In genomic region chr1:75724472-75725022, GRCh38 we compare ENCODE assay signal across 1 cellular context.
A peak's percentile ranks its signal among the peaks of the same experiment; 100 is the strongest.
TF ChIP-seq lines count a peak whose summit lies in the region.

Gene ACADM, plus strand, starts transcription at chr1:75724709. Its CDS starts 79 bp downstream, at chr1:75724788.

TF ChIP-seq in IMR-90, 13 proteins besides CTCF, POLR2A, EP300 and RAD21:
- TF ChIP-seq CHD1 (IDR thresholded peaks at IDR 0.05; ENCODE audit: low read depth, low read length) (no peak), NFE2L2 (IDR thresholded peaks at IDR 0.05; ENCODE audit: low read depth, low read length) (no peak), MXI1 (IDR thresholded peaks at IDR 0.05; ENCODE audit: borderline replicate concordance, low read depth, low read length) (0 out of 2 replicates have a peak, but pooled peaks have one; percentile 11), BHLHE40 (IDR thresholded peaks at IDR 0.05; ENCODE audit: low read depth, low read length) (no peak), FOS (IDR thresholded peaks at IDR 0.05; ENCODE audit: low read depth, low read length) (no peak), MAZ (IDR thresholded peaks at IDR 0.05; ENCODE audit: borderline replicate concordance, low read depth, low read length) (peak; percentile 66; the same call in 1 of the 2 replicates), USF2 (IDR thresholded peaks at IDR 0.05; ENCODE audit: low read depth, low read length) (no peak), RCOR1 (IDR thresholded peaks at IDR 0.05; ENCODE audit: insufficient replicate concordance, low read length) (no peak), CEBPB (IDR thresholded peaks at IDR 0.05; ENCODE audit: low read depth, low read length) (no peak), MAFK (IDR thresholded peaks at IDR 0.05; ENCODE audit: low read depth, low read length) (no peak), SMC3 (IDR thresholded peaks at IDR 0.05; ENCODE audit: low read depth, low read length) (no peak), RFX5 (IDR thresholded peaks at IDR 0.05; ENCODE audit: low read depth, low read length) (no peak), ELK1 (IDR thresholded peaks at IDR 0.05; ENCODE audit: borderline replicate concordance, low read depth, low read length) (no peak)
